ENCODE assay signal across 20 cellular contexts in the genomic region with DNA sequence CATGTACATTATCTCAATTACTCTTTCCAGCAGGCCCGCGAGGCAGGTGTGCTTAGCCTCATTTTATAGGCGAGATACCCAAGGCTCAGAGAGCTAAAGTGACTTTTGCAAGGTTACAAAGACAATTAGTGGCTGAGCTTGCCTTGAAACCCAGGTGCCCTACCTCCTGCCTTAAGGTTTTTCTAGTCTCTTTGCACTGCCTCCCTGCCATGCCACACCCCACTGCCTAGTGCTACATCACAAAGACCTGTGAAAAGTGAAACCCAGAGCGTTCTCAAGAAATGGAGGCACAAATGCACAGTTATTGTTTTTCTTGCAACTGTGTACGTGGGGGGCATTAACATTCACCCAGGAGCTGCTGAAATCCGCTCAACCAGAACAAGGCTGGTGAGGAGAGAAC. TPM values are rescaled to one million over a fixed set of nuclear protein-coding genes. Genes with fewer than 3 reads are reported as not detected.
"Had no signal": no experiment of that assay in that cellular context is flagged by ENCODE, and none has a peak within 500 bp of the region (broad histone marks: within the 10 kb centered on the region; RNA-seq: fewer than 3 reads in every experiment).

No MANE protein-coding gene starts in this region.

- H3K36me3 ChIP-seq: sigmoid colon had no signal

- H3K9me3 Mint-ChIP-seq: activated CD4-positive, alpha-beta memory T cell treated with anti-CD3 and anti-CD28 coated beads for 36 hours; natural killer cell had no signal

- H3K27me3 ChIP-seq: sigmoid colon had no signal

- H3K9me3 ChIP-seq: mucosa of descending colon had no signal

- H3K36me3 Mint-ChIP-seq: activated CD4-positive, alpha-beta memory T cell treated with anti-CD3 and anti-CD28 coated beads for 36 hours; activated naive CD8-positive, alpha-beta T cell; natural killer cell had no signal

- ATAC-seq: left lobe of liver; mucosa of descending colon; natural killer cell; stimulated activated naive CD8-positive, alpha-beta T cell treated with anti-CD3 and anti-CD28 coated beads, Interleukin-15, Interleukin-2, amounts not matched to agents 100 U/mL and 50 U/mL, for 24 hours had no signal

- H3K4me3 Mint-ChIP-seq: activated CD4-positive, alpha-beta memory T cell treated with anti-CD3 and anti-CD28 coated beads for 36 hours; activated naive CD8-positive, alpha-beta T cell; natural killer cell had no signal

- H3K4me1 ChIP-seq: sigmoid colon had no signal

- H3K27ac ChIP-seq: sigmoid colon, VCaP had no signal

- H3K27ac Mint-ChIP-seq: activated CD4-positive, alpha-beta memory T cell treated with anti-CD3 and anti-CD28 coated beads for 36 hours; activated naive CD8-positive, alpha-beta T cell; natural killer cell had no signal

- DNase-seq: activated CD4-positive, alpha-beta memory T cell treated with anti-CD3 and anti-CD28 coated beads for 36 hours; activated gamma-delta T cell; activated T-cell treated with anti-CD3 and anti-CD28 coated beads, Interleukin-2, amount 50 U/mL, for 48 hours; aorta; foreskin melanocyte; head of caudate nucleus; mammary epithelial cell; mucosa of descending colon; natural killer cell; sigmoid colon; stimulated activated CD4-positive, alpha-beta T cell treated with anti-CD3 and anti-CD28 coated beads, Interleukin-12 subunit alpha, Interleukin-12 subunit beta, amount 100 ng/mL, for 4 hours; stimulated activated CD4-positive, alpha-beta T cell treated with anti-CD3 and anti-CD28 coated beads, Interleukin-2, amount 100 ng/mL, for 48 hours; stimulated activated naive CD8-positive, alpha-beta T cell treated with anti-CD3 and anti-CD28 coated beads, Interleukin-15, Interleukin-2, amounts not matched to agents 100 U/mL and 50 U/mL, for 24 hours had no signal

- H3K4me3 ChIP-seq: mucosa of descending colon, sigmoid colon had no signal

RNA-seq across cellular contexts. Expression of gene C8A, which starts 9.9 kb away (rescaled TPM):
- total RNA-seq: activated CD4-positive, alpha-beta memory T cell treated with anti-CD3 and anti-CD28 coated beads for 36 hours; aorta; mammary epithelial cell; mucosa of descending colon; natural killer cell; osteocyte; pulmonary artery endothelial cell; sigmoid colon; temporal lobe; urinary bladder had no signal

RNA-seq across cellular contexts. Expression of gene FYB2, which starts 25.5 kb away (rescaled TPM):
- total RNA-seq: activated CD4-positive, alpha-beta memory T cell treated with anti-CD3 and anti-CD28 coated beads for 36 hours; aorta; mammary epithelial cell; natural killer cell; osteocyte; pulmonary artery endothelial cell; sigmoid colon had no signal
